ENCODE assay signal across 20 cellular contexts in the genomic region with DNA sequence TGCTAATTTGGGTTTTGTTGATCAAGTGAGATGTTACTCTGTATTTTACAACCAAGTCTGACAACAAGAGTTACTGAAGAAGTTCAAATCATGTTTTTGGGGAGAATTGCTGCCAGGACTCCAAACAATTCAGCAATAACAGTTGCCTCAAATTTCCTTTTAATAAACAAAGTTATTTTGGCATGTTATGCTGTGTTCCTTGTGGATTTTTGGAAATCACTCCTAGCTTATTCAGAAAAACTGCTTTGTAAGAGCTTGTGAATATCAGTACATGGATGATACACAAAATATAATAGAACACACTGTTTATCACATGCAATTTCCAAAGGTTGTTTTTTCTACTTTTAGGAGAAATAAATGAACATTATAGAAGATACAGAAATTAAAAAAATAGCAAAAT.
DNase-seq lines count a peak whose midpoint lies in the region; ATAC-seq and TF ChIP-seq lines count a peak whose summit lies in the region.
"Had no signal": no experiment of that assay in that cellular context is flagged by ENCODE, and none has a peak within 500 bp of the region (broad histone marks: within the 10 kb centered on the region; RNA-seq: fewer than 3 reads in every experiment).

No MANE protein-coding gene starts in this region.

- H4K20me1 ChIP-seq in H9 (ENCODE audit: control insufficient read depth, insufficient read depth, insufficient read length) = no peaks in the 10 kb centered on the region
- H4K20me1 ChIP-seq: BLaER1 treated with 17β-estradiol and CSF1 and Interleukin-3, amounts not matched to agents 10 nM and 100 nM had no signal

- H3K4me3 Mint-ChIP-seq in H9 (peak overlapping the region in 1 of 2 experiments; percentile 19; a peak in 1 of 5 replicates), WTC11 (peak overlapping the region; percentile 8; the same call in 1 of the 2 replicates)
- H3K4me3 Mint-ChIP-seq: B cell; CD8-positive, alpha-beta T cell had no signal

- H3K9ac ChIP-seq in H9 (ENCODE audit: extremely low read depth, insufficient read length, low read length) (no peak overlapping the region), iPS-18a (ENCODE audit: low read length) (no peak overlapping the region), skeletal muscle tissue (ENCODE audit: low read depth in 1 of 3, low read length in 3 of 3) (no peak overlapping the region)
- H3K9ac ChIP-seq: BLaER1 treated with 17β-estradiol and CSF1 and Interleukin-3, amounts not matched to agents 10 nM and 100 nM; GM23248 had no signal

- H3K27ac ChIP-seq in H9 (ENCODE audit: insufficient read length, low read depth, low read length) (peak overlapping the region; percentile 39), iPS-18a (ENCODE audit: low read length) (no peak overlapping the region), skeletal muscle tissue (ENCODE audit: low read depth, low read length) (peak overlapping the region; percentile 19), breast epithelium (no peak overlapping the region)
- H3K27ac ChIP-seq: BLaER1 treated with 17β-estradiol and CSF1 and Interleukin-3, amounts not matched to agents 10 nM and 100 nM; GM23248 had no signal

- no peaks in the 10 kb centered on the region for H3K79me2 ChIP-seq in H9 (ENCODE audit: insufficient read depth, low read length)

- no peak overlapping the region for H2AK5ac ChIP-seq in H9 (ENCODE audit: insufficient read length, low read length)

- H2BK15ac ChIP-seq in H9 (ENCODE audit: low read depth, low read length) = no peak overlapping the region

- H2BK20ac ChIP-seq in H9 (ENCODE audit: low read depth, low read length, poor library complexity, severe bottlenecking) = no peak overlapping the region

- H3K27me3 ChIP-seq in H9 (ENCODE audit: insufficient read depth, low read length) (no peaks in the 10 kb centered on the region), iPS-18a (ENCODE audit: control insufficient read depth, insufficient read depth, low read length) (no peaks in the 10 kb centered on the region), skeletal muscle tissue (ENCODE audit: control insufficient read depth in 3 of 3, insufficient read depth in 3 of 3, low read length in 3 of 3) (no peaks in the 10 kb centered on the region), breast epithelium (no peaks in the 10 kb centered on the region)
- H3K27me3 ChIP-seq: BLaER1 treated with 17β-estradiol and CSF1 and Interleukin-3, amounts not matched to agents 10 nM and 100 nM had no signal

- H4K8ac ChIP-seq in H9 (replicated peaks; ENCODE audit: insufficient read length, low read depth, low read length) = no peak overlapping the region

- H2BK5ac ChIP-seq in H9 (ENCODE audit: insufficient read length, low read length) = no peak overlapping the region

- H3T11ph ChIP-seq in H9 (ENCODE audit: low read length) = no peak overlapping the region

- no peak overlapping the region for H4K5ac ChIP-seq in H9 (ENCODE audit: insufficient read length, low read depth, low read length)

- no peak for TF ChIP-seq CTCF in H9 (conservative IDR thresholded peaks at IDR 0.05)
- no peak for TF ChIP-seq CTCF in WTC11 (IDR thresholded peaks at IDR 0.05)
- TF ChIP-seq CTCF in breast epithelium (IDR thresholded peaks at IDR 0.05) = no peak

- no peak overlapping the region for H3K4ac ChIP-seq in H9 (ENCODE audit: low read depth, low read length)

- H3K27ac Mint-ChIP-seq in H9 (peak overlapping the region in 2 of 3 experiments; percentile 31 to 90; a peak in 2 of 7 replicates), WTC11 (peak overlapping the region; percentile 95)
- H3K27ac Mint-ChIP-seq: B cell; CD8-positive, alpha-beta T cell had no signal

- peaks cover 2% of the 10 kb centered on the region for H3K27me3 Mint-ChIP-seq in H9 (ENCODE audit: low read depth)
- H3K27me3 Mint-ChIP-seq in WTC11 (ENCODE audit: low read depth) = peaks cover 5% of the 10 kb centered on the region; the same call in 1 of the 2 replicates
- H3K27me3 Mint-ChIP-seq: B cell had no signal

- H3K4me1 Mint-ChIP-seq in H9 (peaks cover 55 to 60% of the 10 kb centered on the region in 2 experiments), WTC11 (peaks cover 53% of the 10 kb centered on the region)
- H3K4me1 Mint-ChIP-seq: B cell had no signal

- H3K23me2 ChIP-seq in H9 (ENCODE audit: insufficient read length, low read depth, low read length, poor library complexity, severe bottlenecking) = no peaks in the 10 kb centered on the region

- H3K18ac ChIP-seq in H9 (ENCODE audit: insufficient read length, low read depth, low read length) = no peak overlapping the region

- no peak overlapping the region for H2BK12ac ChIP-seq in H9 (ENCODE audit: insufficient read length, low read depth, low read length)

- H3K56ac ChIP-seq in H9 (ENCODE audit: insufficient read length, low read depth, low read length) = no peak overlapping the region

- CTCF ChIA-PET in WTC11 (lab: Charles Lee) = interaction anchor here (1.1 kb wide), 1 partner anchor 11 kb away, joined by 4 read pairs; no protein-coding TSS in a partner anchor

- H3K14ac ChIP-seq in H9 (ENCODE audit: insufficient read depth, low read length) = no peak overlapping the region

- H2AFZ ChIP-seq in H9 (ENCODE audit: low read length) = no peak overlapping the region
- H2AFZ ChIP-seq: GM23248 had no signal

- H3K79me1 ChIP-seq in H9 (ENCODE audit: insufficient read depth, low read depth, low read length, poor library complexity, severe bottlenecking) = no peaks in the 10 kb centered on the region

- peaks cover 8 to 18% of the 10 kb centered on the region in 2 experiments for H3K9me3 Mint-ChIP-seq in H9
- peaks cover 28% of the 10 kb centered on the region for H3K9me3 Mint-ChIP-seq in WTC11

- no peak overlapping the region for H3K23ac ChIP-seq in H9 (ENCODE audit: insufficient read length, low read depth, low read length)

- H3K9me3 ChIP-seq in H9 (ENCODE audit: control insufficient read depth, low read depth, low read length) = peaks cover 9% of the 10 kb centered on the region
- peaks cover 5% of the 10 kb centered on the region for H3K9me3 ChIP-seq in iPS-18a (ENCODE audit: control insufficient read depth, low read depth, low read length)
- H3K9me3 ChIP-seq in skeletal muscle tissue (ENCODE audit: control insufficient read depth in 3 of 3, low read length in 3 of 3) = no peaks in the 10 kb centered on the region
- H3K9me3 ChIP-seq in breast epithelium = no peaks in the 10 kb centered on the region

- intact Hi-C loops in breast epithelium (cut with DNase I; ENCODE audit: low total_unique reads) = no loop called here

- TF ChIP-seq POLR2A in breast epithelium (IDR thresholded peaks at IDR 0.05) = no peak

- H3K4me3 ChIP-seq in iPS-18a (ENCODE audit: low read length) (peak overlapping the region; percentile 25), skeletal muscle tissue (ENCODE audit: low read length in 3 of 3) (peak overlapping the region in 1 of 3 donors; percentile 5), breast epithelium (no peak overlapping the region)
- H3K4me3 ChIP-seq: BLaER1 treated with 17β-estradiol and CSF1 and Interleukin-3, amounts not matched to agents 10 nM and 100 nM; GM12878; GM23248 had no signal

- H2BK120ac ChIP-seq in H9 (ENCODE audit: low read depth, low read length, poor library complexity, severe bottlenecking) = no peak overlapping the region

- ATAC-seq in WTC11 = no peak
- ATAC-seq in GM18520 (IDR thresholded peaks at IDR 0.05; ENCODE audit: unreplicated experiment) = no peak
- ATAC-seq: CD8-positive, alpha-beta T cell; GM12878 had no signal

- H3K4me1 ChIP-seq in H9 (ENCODE audit: insufficient read depth, low read length) (peaks cover 2% of the 10 kb centered on the region; the same call in 1 of the 2 replicates), iPS-18a (ENCODE audit: control insufficient read depth, low read depth, low read length) (peaks cover 25% of the 10 kb centered on the region), skeletal muscle tissue (ENCODE audit: control insufficient read depth in 3 of 3, insufficient read depth in 3 of 3, low read length in 3 of 3) (no peaks in the 10 kb centered on the region), breast epithelium (no peaks in the 10 kb centered on the region)

- no peak overlapping the region for H4K91ac ChIP-seq in H9 (ENCODE audit: insufficient read length, low read depth, low read length)

- H3K4me2 ChIP-seq in H9 (ENCODE audit: insufficient read depth, insufficient read length, low read length) = no peak overlapping the region

- H3K36me3 ChIP-seq in iPS-18a (ENCODE audit: control insufficient read depth, low read depth, low read length) (no peaks in the 10 kb centered on the region), skeletal muscle tissue (ENCODE audit: control insufficient read depth in 3 of 3, insufficient read depth in 3 of 3, low read length in 3 of 3) (no peaks in the 10 kb centered on the region), breast epithelium (no peaks in the 10 kb centered on the region)
- H3K36me3 ChIP-seq: BLaER1 treated with 17β-estradiol and CSF1 and Interleukin-3, amounts not matched to agents 10 nM and 100 nM had no signal

- POLR2A ChIA-PET in WTC11 (lab: Charles Lee) = no interaction called here

- DNase-seq in H9 (no peak), WTC11 (ENCODE audit: low spot score) (no peak), NCI-H748 (lab: John Stamatoyannopoulos, UW; ENCODE audit: unreplicated experiment) (no peak), Ammon's horn (ENCODE audit: low spot score) (no peak), breast epithelium (ENCODE audit: low spot score in 2 of 2) (no peak)
- DNase-seq: 8988T; Calu3; CD8-positive, alpha-beta T cell; DMS 273 treated with DMSO at 0.1 percent for 48 hours; DMS53; DND-41; EL; GM23248; H7 had no signal

- H3K36me3 Mint-ChIP-seq in H9 (ENCODE audit: insufficient read depth in 1 of 3, low read depth in 3 of 3) = peaks cover 8 to 19% (median 15%) of the 10 kb centered on the region in 3 experiments; a peak in 6 of 7 replicates
- H3K36me3 Mint-ChIP-seq in WTC11 = peaks cover 22% of the 10 kb centered on the region
- H3K36me3 Mint-ChIP-seq: CD8-positive, alpha-beta T cell had no signal

TF ChIP-seq in WTC11, 78 proteins besides CTCF, POLR2A, EP300 and RAD21:
- TF ChIP-seq EMX1 (CRISPR knock-in tag; IDR thresholded peaks at IDR 0.05) (no peak), CREM (CRISPR knock-in tag; IDR thresholded peaks at IDR 0.05) (no peak), RELA (CRISPR knock-in tag; IDR thresholded peaks at IDR 0.05; ENCODE audit: borderline replicate concordance) (no peak), NR1H2 (CRISPR knock-in tag; IDR thresholded peaks at IDR 0.05) (no peak), JAZF1 (CRISPR knock-in tag; IDR thresholded peaks at IDR 0.05) (no peak), GTF2I (CRISPR knock-in tag; conservative IDR thresholded peaks at IDR 0.05) (no peak), PRRX2 (CRISPR knock-in tag; IDR thresholded peaks at IDR 0.05) (no peak), NR2C2 (CRISPR knock-in tag; IDR thresholded peaks at IDR 0.05) (no peak)

Comparison
In these comparisons a context has a peak if more than half of its experiments do, and no peak if none do; other contexts are left out.
1. H3K27ac ChIP-seq: peak in H9 (single experiment) and skeletal muscle tissue (single experiment); none in iPS-18a (single experiment) and breast epithelium (0 of 2).